ENCODE assay signal across 22 cellular contexts in genomic region chr15:65099336-65099735, GRCh38. TPM values are rescaled to one million over a fixed set of nuclear protein-coding genes. Genes with fewer than 3 reads are reported as not detected.
"Had no signal": no experiment of that assay in that cellular context is flagged by ENCODE, and none has a peak within 500 bp of the region (broad histone marks: within the 10 kb centered on the region; RNA-seq: fewer than 3 reads in every experiment).

No MANE protein-coding gene starts in this region.

- H3K27me3 ChIP-seq: SJCRH30 had no signal

- H3K27ac ChIP-seq: SJCRH30 had no signal

- DNase-seq: KBM-7, MV-4-11, NCI-H1048, NCI-H1105, NCI-H1417 treated with DMSO at 0.1 percent for 48 hours, NCI-H146, NCI-H1694 treated with DMSO at 0.1 percent for 48 hours, NCI-H1930, NCI-H2081, NCI-H2107, NCI-H2227 treated with DMSO at 0.1 percent for 48 hours, NCI-H524 treated with DMSO at 0.1 percent for 48 hours, NCI-H69, NCI-H774, RPMI8226, SHP77 treated with DMSO at 0.1 percent for 48 hours, SJCRH30 had no signal

- H3K4me3 ChIP-seq: SJCRH30 had no signal

- H3K9me3 ChIP-seq: SJCRH30 had no signal

- ATAC-seq: SK-N-SH treated with all-trans-retinoic acid at 6 μM for 48 hours had no signal

RNA-seq across cellular contexts. Expression of gene KBTBD13, which starts 22.8 kb away (rescaled TPM):
- total RNA-seq: HT-29, LHCN-M2, MCF 10A, NCI-H460 had no signal

RNA-seq across cellular contexts. Expression of gene RASL12, which starts 31.5 kb away (rescaled TPM):
- total RNA-seq: HT-29, LHCN-M2, MCF 10A, SJCRH30 had no signal

RNA-seq across cellular contexts. Expression of gene SLC51B, which starts 54.1 kb away (rescaled TPM):
- total RNA-seq: MCF 10A had no signal
